In the genomic region with DNA sequence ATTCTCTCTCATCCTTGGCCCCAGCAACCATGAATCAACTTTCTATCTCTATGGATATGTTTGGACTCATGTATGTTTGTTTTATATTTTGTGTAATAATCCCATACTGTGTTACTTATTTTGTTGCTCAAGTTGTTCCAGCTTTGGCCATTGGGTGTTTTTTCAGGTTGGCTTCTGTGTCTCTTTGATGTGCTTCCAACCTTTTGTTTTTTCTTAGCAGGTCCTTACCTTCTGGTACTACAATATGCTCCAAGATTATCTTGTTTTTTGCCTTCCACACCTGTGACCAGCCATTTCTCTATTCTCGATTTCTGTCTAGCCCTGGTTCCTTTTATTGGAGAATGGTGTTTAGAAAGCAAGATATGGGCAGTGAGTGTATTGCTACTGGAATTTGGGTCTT, we compare ENCODE assay signal across 21 cellular contexts.
"Had no signal": no experiment of that assay in that cellular context is flagged by ENCODE, and none has a peak within 500 bp of the region (broad histone marks: within the 10 kb centered on the region; RNA-seq: fewer than 3 reads in every experiment).

No MANE protein-coding gene starts in this region.

- H3K4me3 ChIP-seq: coronary artery, dorsolateral prefrontal cortex, esophagus squamous epithelium, gastrocnemius medialis, heart right ventricle, left lung, lower lobe of right lung, mucosa of descending colon had no signal

- H3K27ac ChIP-seq: coronary artery, dorsolateral prefrontal cortex, esophagus squamous epithelium, gastrocnemius medialis, heart right ventricle, left lung, lower lobe of right lung had no signal

- ATAC-seq: gastrocnemius medialis; heart right ventricle; left cardiac atrium; left lung; left ventricle myocardium superior; lower lobe of right lung; mucosa of descending colon; naive thymus-derived CD8-positive, alpha-beta T cell had no signal

- H3K4me1 ChIP-seq: heart right ventricle, left lung, lower lobe of right lung had no signal

- H3K27me3 ChIP-seq: dorsolateral prefrontal cortex, gastrocnemius medialis, heart right ventricle, left lung had no signal

- H3K9me3 ChIP-seq: esophagus squamous epithelium, gastrocnemius medialis, heart right ventricle, left lung, lower lobe of right lung, mucosa of descending colon had no signal

- H3K36me3 ChIP-seq: esophagus squamous epithelium, gastrocnemius medialis, heart right ventricle, left lung, lower lobe of right lung had no signal

- DNase-seq: dermis blood vessel endothelial cell; dorsolateral prefrontal cortex; effector CD4-positive, alpha-beta T cell; effector memory CD4-positive, alpha-beta T cell; esophagus squamous epithelium; foreskin fibroblast; foreskin melanocyte; gastrocnemius medialis; glutamatergic neuron; head of caudate nucleus; heart right ventricle; hippocampal formation; left cardiac atrium; left lung; left ventricle myocardium superior; lower lobe of right lung; mesenchymal stem cell; mucosa of descending colon; naive B cell; naive thymus-derived CD8-positive, alpha-beta T cell had no signal
